ENCODE assay signal across 13 cellular contexts in the genomic region with DNA sequence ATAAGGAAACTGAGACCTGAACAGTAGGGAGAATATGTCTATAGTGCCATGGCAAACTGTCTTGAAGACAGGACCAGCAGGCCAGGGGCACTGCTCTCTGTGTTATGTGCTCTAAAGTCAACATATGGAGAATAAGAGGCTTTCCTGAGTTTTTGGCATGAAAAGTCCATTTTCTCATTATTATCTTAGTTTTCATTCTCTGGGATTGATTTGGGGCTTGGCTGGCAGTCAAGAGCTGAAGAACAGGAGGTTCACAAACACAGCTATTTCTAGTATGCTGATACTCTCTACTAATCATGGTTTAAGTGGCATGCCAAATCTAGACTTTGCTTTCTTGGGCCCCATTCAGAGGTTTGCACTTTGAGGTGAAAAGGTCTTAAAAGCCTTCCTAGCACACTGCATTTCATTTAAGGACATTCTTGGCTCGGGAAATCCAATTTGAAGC.
DNase-seq lines count a peak whose midpoint lies in the region; ATAC-seq lines count a peak whose summit lies in the region.
"Had no signal": no experiment of that assay in that cellular context is flagged by ENCODE, and none has a peak within 500 bp of the region (broad histone marks: within the 10 kb centered on the region; RNA-seq: fewer than 3 reads in every experiment).

No MANE protein-coding gene starts in this region.

- no peaks in the 10 kb centered on the region for H3K27me3 Mint-ChIP-seq in activated CD8-positive, alpha-beta memory T cell treated with anti-CD3 and anti-CD28 coated beads, Interleukin-2, amount 10 ng/mL, durations not matched to agents 7 days and 5 days

- H3K4me3 ChIP-seq in right cardiac atrium (ENCODE audit: low read length): no peak overlapping the region
- H3K4me3 ChIP-seq: upper lobe of left lung had no signal

- H3K4me1 ChIP-seq in right cardiac atrium (ENCODE audit: control insufficient read depth, insufficient read depth, low read length): peaks cover 2% of the 10 kb centered on the region

- no peaks in the 10 kb centered on the region for H3K27me3 ChIP-seq in right cardiac atrium (ENCODE audit: control insufficient read depth, insufficient read depth)
- H3K27me3 ChIP-seq: upper lobe of left lung had no signal

- H3K27ac Mint-ChIP-seq in activated CD8-positive, alpha-beta memory T cell treated with anti-CD3 and anti-CD28 coated beads, Interleukin-2, amount 10 ng/mL, durations not matched to agents 7 days and 5 days: no peak overlapping the region
- H3K27ac Mint-ChIP-seq: activated naive CD4-positive, alpha-beta T cell treated with anti-CD3 and anti-CD28 coated beads for 36 hours; endodermal cell had no signal

- H3K27ac ChIP-seq in caudate nucleus (ENCODE audit: low read depth, low read length) (peak overlapping the region; percentile 41), right cardiac atrium (ENCODE audit: low read length) (no peak overlapping the region)

- H3K4me1 Mint-ChIP-seq in activated CD8-positive, alpha-beta memory T cell treated with anti-CD3 and anti-CD28 coated beads, Interleukin-2, amount 10 ng/mL, durations not matched to agents 7 days and 5 days: no peaks in the 10 kb centered on the region

- WGBS in right cardiac atrium: 11% methylated on average over 1 of the region's 1 CpG

- ATAC-seq in right cardiac atrium (peak; percentile 85 to 94), GM21360 (IDR thresholded peaks at IDR 0.05; ENCODE audit: unreplicated experiment) (no peak), HG02610 (IDR thresholded peaks at IDR 0.05; ENCODE audit: unreplicated experiment) (no peak)
- no peak for ATAC-seq in activated CD8-positive, alpha-beta memory T cell treated with anti-CD3 and anti-CD28 coated beads, Interleukin-2, amount 10 ng/mL, durations not matched to agents 7 days and 5 days

- no peaks in the 10 kb centered on the region for H3K9me3 Mint-ChIP-seq in activated CD8-positive, alpha-beta memory T cell treated with anti-CD3 and anti-CD28 coated beads, Interleukin-2, amount 10 ng/mL, durations not matched to agents 7 days and 5 days (ENCODE audit: low read depth)
- H3K9me3 Mint-ChIP-seq: activated naive CD4-positive, alpha-beta T cell treated with anti-CD3 and anti-CD28 coated beads for 36 hours had no signal

- DNase-seq in HCEC 1CT: peak; percentile 53
- DNase-seq in caudate nucleus (lab: John Stamatoyannopoulos, UW): peak in 1 of 61 donors; percentile 58
- DNase-seq in right cardiac atrium: peak; percentile 30 to 78 (median 64)
- peak; percentile 36 for DNase-seq in stromal cell of bone marrow (ENCODE audit: low read depth)
- no peak for DNase-seq in NCI-H146 (lab: John Stamatoyannopoulos, UW)
- DNase-seq in activated CD8-positive, alpha-beta memory T cell treated with anti-CD3 and anti-CD28 coated beads, Interleukin-2, amount 10 ng/mL, durations not matched to agents 7 days and 5 days: no peak
- DNase-seq: activated naive CD4-positive, alpha-beta T cell treated with anti-CD3 and anti-CD28 coated beads for 36 hours; endodermal cell; NCI-H1417; T-helper 1 cell; upper lobe of left lung had no signal

- no peaks in the 10 kb centered on the region for H3K36me3 Mint-ChIP-seq in activated CD8-positive, alpha-beta memory T cell treated with anti-CD3 and anti-CD28 coated beads, Interleukin-2, amount 10 ng/mL, durations not matched to agents 7 days and 5 days

- no peak overlapping the region for H3K4me3 Mint-ChIP-seq in activated CD8-positive, alpha-beta memory T cell treated with anti-CD3 and anti-CD28 coated beads, Interleukin-2, amount 10 ng/mL, durations not matched to agents 7 days and 5 days
- H3K4me3 Mint-ChIP-seq: activated naive CD4-positive, alpha-beta T cell treated with anti-CD3 and anti-CD28 coated beads for 36 hours; endodermal cell had no signal

- CTCF ChIA-PET in activated CD8-positive, alpha-beta memory T cell treated with anti-CD3 and anti-CD28 coated beads, Interleukin-2, amount 10 ng/mL, durations not matched to agents 7 days and 5 days (lab: Charles Lee): no interaction called here

- intact Hi-C loops in right cardiac atrium (cut with DNase I): loop anchor here in 1 of 4 donors (5.0 to 10.0 kb wide), 2 partner anchors 55 to 313 kb away; no protein-coding TSS in a partner anchor

- no peaks in the 10 kb centered on the region for H3K9me3 ChIP-seq in right cardiac atrium (ENCODE audit: control insufficient read depth, low read length)
- H3K9me3 ChIP-seq: upper lobe of left lung had no signal

Comparison
In these comparisons a context has a peak if more than half of its experiments do, and no peak if none do; other contexts are left out.
1. DNase-seq: peak in HCEC 1CT (single experiment), right cardiac atrium (3 of 3) and stromal cell of bone marrow (single experiment); none in NCI-H146 (single experiment) and activated CD8-positive, alpha-beta memory T cell treated with anti-CD3 and anti-CD28 coated beads, Interleukin-2, amount 10 ng/mL, durations not matched to agents 7 days and 5 days (single experiment).
2. ATAC-seq: peak in right cardiac atrium (2 of 2); none in GM21360 (single experiment), activated CD8-positive, alpha-beta memory T cell treated with anti-CD3 and anti-CD28 coated beads, Interleukin-2, amount 10 ng/mL, durations not matched to agents 7 days and 5 days (single experiment) and HG02610 (single experiment).